In genomic region chr14:22565391-22565945, GRCh38 we compare ENCODE assay signal across 12 cellular contexts. TPM values are rescaled to one million over a fixed set of nuclear protein-coding genes. Genes with fewer than 3 reads are reported as not detected.
DNase-seq lines count a peak whose midpoint lies in the region; ATAC-seq and TF ChIP-seq lines count a peak whose summit lies in the region.
"Had no signal": no experiment of that assay in that cellular context is flagged by ENCODE, and none has a peak within 500 bp of the region (broad histone marks: within the 10 kb centered on the region; RNA-seq: fewer than 3 reads in every experiment).

No MANE protein-coding gene starts in this region.

- peak overlapping the region; percentile 94 for H3K27ac Mint-ChIP-seq in activated CD8-positive, alpha-beta T cell treated with anti-CD3 and anti-CD28 coated beads for 36 hours

- ATAC-seq in GM18861 (IDR thresholded peaks at IDR 0.05; ENCODE audit: unreplicated experiment) (peak; percentile 19), HG02759 (IDR thresholded peaks at IDR 0.05; ENCODE audit: unreplicated experiment) (peak; percentile 36), right cardiac atrium (no peak)
- no peak for ATAC-seq in activated CD8-positive, alpha-beta T cell treated with anti-CD3 and anti-CD28 coated beads for 36 hours
- ATAC-seq: body of pancreas, heart right ventricle had no signal

- H3K36me3 Mint-ChIP-seq in activated CD8-positive, alpha-beta T cell treated with anti-CD3 and anti-CD28 coated beads for 36 hours (ENCODE audit: low read depth): peaks cover 62% of the 10 kb centered on the region

- no peak for TF ChIP-seq CTCF in activated CD8-positive, alpha-beta T cell treated with anti-CD3 and anti-CD28 coated beads for 36 hours (IDR thresholded peaks at IDR 0.05)

- intact Hi-C loops in activated CD8-positive, alpha-beta T cell treated with anti-CD3 and anti-CD28 coated beads for 36 hours (cut with micrococcal nuclease): loop anchor here (10.0 kb wide), 2 partner anchors 261 to 341 kb away; no protein-coding TSS in a partner anchor
- intact Hi-C loops in right cardiac atrium (cut with DNase I): loop anchor here in 2 of 4 donors (5.0 to 10.0 kb wide), 3 partner anchors 89 to 289 kb away; no protein-coding TSS in a partner anchor

- H3K27me3 Mint-ChIP-seq in activated CD8-positive, alpha-beta T cell treated with anti-CD3 and anti-CD28 coated beads for 36 hours: no peaks in the 10 kb centered on the region

- whole genome bisulfite sequencing in right cardiac atrium: 86% methylated on average over 3 of the region's 3 CpGs

- H3K4me1 ChIP-seq in right cardiac atrium (ENCODE audit: control insufficient read depth, insufficient read depth, low read length): peaks cover 2% of the 10 kb centered on the region

- no peaks in the 10 kb centered on the region for H3K9me3 ChIP-seq in right cardiac atrium (ENCODE audit: control insufficient read depth, low read length)
- H3K9me3 ChIP-seq: body of pancreas, heart right ventricle had no signal

- no peaks in the 10 kb centered on the region for H3K27me3 ChIP-seq in right cardiac atrium (ENCODE audit: control insufficient read depth, insufficient read depth)
- H3K27me3 ChIP-seq: body of pancreas, heart right ventricle had no signal

- DNase-seq in activated CD8-positive, alpha-beta T cell treated with anti-CD3 and anti-CD28 coated beads for 36 hours: peak; percentile 35
- DNase-seq in renal cortical epithelial cell (ENCODE audit: low read depth) (peak; percentile 63), T1000 (lab: John Stamatoyannopoulos, UW) (no peak), NCI-H187 treated with DMSO at 0.1 percent for 48 hours (lab: John Stamatoyannopoulos, UW) (no peak), right cardiac atrium (no peak)
- no peak for DNase-seq in activated CD4-positive, CD25-positive, alpha-beta regulatory T cell (lab: John Stamatoyannopoulos, UW)
- DNase-seq: body of pancreas; heart right ventricle; stimulated activated CD8-positive, alpha-beta memory T cell treated with anti-CD3 and anti-CD28 coated beads, Interleukin-4, amount 100 ng/mL, for 48 hours; T-helper 9 cell had no signal

- H3K9me3 Mint-ChIP-seq in activated CD8-positive, alpha-beta T cell treated with anti-CD3 and anti-CD28 coated beads for 36 hours: no peaks in the 10 kb centered on the region

- POLR2A ChIA-PET in activated CD8-positive, alpha-beta T cell treated with anti-CD3 and anti-CD28 coated beads for 36 hours (lab: Charles Lee): interaction anchor here (0.6 to 15.6 kb wide), 11 partner anchors 15 to 648 kb away, joined by 3 to 397 read pairs (median 4); no protein-coding TSS in a partner anchor

- H3K4me3 ChIP-seq in right cardiac atrium (ENCODE audit: low read length): no peak overlapping the region
- H3K4me3 ChIP-seq: body of pancreas, heart right ventricle had no signal

- no peak overlapping the region for H3K27ac ChIP-seq in right cardiac atrium (ENCODE audit: low read length)

- peak overlapping the region; percentile 58 for H3K4me3 Mint-ChIP-seq in activated CD8-positive, alpha-beta T cell treated with anti-CD3 and anti-CD28 coated beads for 36 hours

- H3K4me1 Mint-ChIP-seq in activated CD8-positive, alpha-beta T cell treated with anti-CD3 and anti-CD28 coated beads for 36 hours (ENCODE audit: low read depth): peaks cover 79% of the 10 kb centered on the region

- CTCF ChIA-PET in activated CD8-positive, alpha-beta T cell treated with anti-CD3 and anti-CD28 coated beads for 36 hours (lab: Charles Lee): interaction anchor here (0.9 to 10.0 kb wide), 13 partner anchors 10 to 650 kb away, joined by 3 to 249 read pairs (median 3); partner anchors contain the start of gene OXA1L

RNA-seq across cellular contexts. Expression of gene DAD1, which starts 23.6 kb away (rescaled TPM):
- total RNA-seq in activated CD8-positive, alpha-beta T cell treated with anti-CD3 and anti-CD28 coated beads for 36 hours: 100 to 1,000 TPM; 194 to 196 TPM
- 272 and 366 TPM in 2 replicates for total RNA-seq in renal cortical epithelial cell
- total RNA-seq in right cardiac atrium: 100 to 1,000 TPM; 122 to 168 (median 158) TPM
- polyA plus RNA-seq in right cardiac atrium: 220 TPM

RNA-seq across cellular contexts. Expression of gene ABHD4, which starts 32.6 kb away (rescaled TPM):
- total RNA-seq in activated CD8-positive, alpha-beta T cell treated with anti-CD3 and anti-CD28 coated beads for 36 hours: 1 to 10 TPM; 8.6 to 9.4 TPM
- total RNA-seq in renal cortical epithelial cell (5.9 and 30.3 TPM in 2 replicates), right cardiac atrium (10 to 100 TPM; 29.7 to 40.9 (median 36.9) TPM)
- polyA plus RNA-seq in right cardiac atrium: 20.3 TPM

Comparison
In these comparisons a context has a peak if more than half of its experiments do, and no peak if none do; other contexts are left out.
1. ATAC-seq: peak in GM18861 (single experiment) and HG02759 (single experiment); none in activated CD8-positive, alpha-beta T cell treated with anti-CD3 and anti-CD28 coated beads for 36 hours (single experiment) and right cardiac atrium (0 of 2).
2. DNase-seq: peak in activated CD8-positive, alpha-beta T cell treated with anti-CD3 and anti-CD28 coated beads for 36 hours (single experiment) and renal cortical epithelial cell (single experiment); none in activated CD4-positive, CD25-positive, alpha-beta regulatory T cell (0 of 4), T1000 (single experiment), NCI-H187 treated with DMSO at 0.1 percent for 48 hours (single experiment) and right cardiac atrium (0 of 3).